In genomic region chr14:96797188-96797942, GRCh38 we compare ENCODE assay signal across 8 cellular contexts. TPM values are rescaled to one million over a fixed set of nuclear protein-coding genes. Genes with fewer than 3 reads are reported as not detected.
DNase-seq lines count a peak whose midpoint lies in the region; ATAC-seq and TF ChIP-seq lines count a peak whose summit lies in the region.

VRK1 (plus strand) TSS chr14:96797382; CDS start chr14:96833472, 36,090 bp downstream.

- H3K9me3 Mint-ChIP-seq in IgD-negative memory B cell, result no peaks in the 10 kb centered on the region

- H3K9me3 ChIP-seq in mononuclear cell (ENCODE audit: low read depth, low read length), result no peaks in the 10 kb centered on the region

- H3K27me3 Mint-ChIP-seq in IgD-negative memory B cell, result peaks cover 9% of the 10 kb centered on the region

- ATAC-seq in GM21576 (IDR thresholded peaks at IDR 0.05; ENCODE audit: unreplicated experiment), result peak; percentile 97

- H3K4me1 Mint-ChIP-seq in IgD-negative memory B cell, result peaks cover 16 to 20% (median 18%) of the 10 kb centered on the region in 3 donors

- H3K36me3 Mint-ChIP-seq in IgD-negative memory B cell, result peaks cover 1% of the 10 kb centered on the region

- H3K4me1 ChIP-seq in mononuclear cell (ENCODE audit: insufficient read depth, low read length), result peaks cover 22% of the 10 kb centered on the region

- peak within 1 kb of the TSS; percentile 88 to 92 (median 90) for H3K27ac Mint-ChIP-seq in IgD-negative memory B cell

- H3K27me3 ChIP-seq in mononuclear cell (ENCODE audit: insufficient read depth, low read length), result no peaks in the 10 kb centered on the region

- peak within 1 kb of the TSS; percentile 82 for H3K4me3 ChIP-seq in epithelial cell of esophagus (ENCODE audit: low read length)
- peak within 1 kb of the TSS; percentile 68 for H3K4me3 ChIP-seq in mononuclear cell (ENCODE audit: low read length)

- TF ChIP-seq CTCF in epithelial cell of esophagus (IDR thresholded peaks at IDR 0.05; ENCODE audit: insufficient read depth, low read depth, low read length, missing control alignments), result no peak

- DNase-seq in DMS153 (lab: John Stamatoyannopoulos, UW), result peak; percentile 89
- DNase-seq in OCI-M1 (lab: John Stamatoyannopoulos, UW), result peak; percentile 95
- DNase-seq in activated T-cell treated with anti-CD3 and anti-CD28 coated beads for 1 hour (ENCODE audit: low read depth), result peak; percentile 93
- DNase-seq in epithelial cell of esophagus (ENCODE audit: low read depth), result peak; percentile 98
- DNase-seq in stimulated activated CD8-positive, alpha-beta memory T cell treated with anti-CD3 and anti-CD28 coated beads, Interleukin-2, amount 100 ng/mL, for 48 hours (ENCODE audit: low read depth in 2 of 2), result peak; percentile 92

- peak within 1 kb of the TSS; percentile 82 to 95 (median 90) for H3K4me3 Mint-ChIP-seq in IgD-negative memory B cell

RNA-seq across cellular contexts. Expression of gene VRK1, which starts in this region (rescaled TPM):
- 35.9 TPM for polyA plus RNA-seq in IgD-negative memory B cell
- total RNA-seq in mononuclear cell, result 117 TPM

Comparison
In these comparisons a context has a peak if more than half of its experiments do, and no peak if none do; other contexts are left out.
1. Peak in every context shown above with its lines: DNase-seq, ATAC-seq and H3K4me3 ChIP-seq.